ENCODE assay signal across 1 cellular context in genomic region chr19:16542045-16542893, GRCh38.
TF ChIP-seq lines count a peak whose summit lies in the region.

Gene CHERP, minus strand, starts transcription at chr19:16542437. Its CDS starts 59 bp downstream, at chr19:16542378.

TF ChIP-seq in GM12878, 131 proteins besides CTCF, POLR2A, EP300 and RAD21 (continued from another document):
- no peak for TF ChIP-seq ZNF592 (IDR thresholded peaks at IDR 0.05)
- TF ChIP-seq SIX5 (IDR thresholded peaks at IDR 0.05; ENCODE audit: low read depth, low read length, severe bottlenecking) = peak; percentile 54
- TF ChIP-seq ZBED1 (IDR thresholded peaks at IDR 0.05; ENCODE audit: borderline replicate concordance) = peak; percentile 28; the same call in 1 of the 2 replicates
- TF ChIP-seq USF1 (IDR thresholded peaks at IDR 0.05; ENCODE audit: borderline replicate concordance, extremely low read length, insufficient read depth, low read depth, low read length) = no peak
- peak; percentile 65; the same call in 1 of the 2 replicates for TF ChIP-seq TAF1 (IDR thresholded peaks at IDR 0.05; ENCODE audit: borderline replicate concordance, low read depth, low read length)
- TF ChIP-seq STAT1 (conservative IDR thresholded peaks at IDR 0.05) = no peak
- no peak; the same call in 1 of the 2 replicates for TF ChIP-seq TBL1XR1 (IDR thresholded peaks at IDR 0.05; ENCODE audit: low read depth, low read length)
- peak; percentile 56 for TF ChIP-seq E2F8 (IDR thresholded peaks at IDR 0.05; ENCODE audit: low read depth, partially characterized antibody)
- no peak for TF ChIP-seq NR2C1 (IDR thresholded peaks at IDR 0.05)
- TF ChIP-seq CHD2 (IDR thresholded peaks at IDR 0.05; ENCODE audit: borderline replicate concordance, low read depth, low read length) = peak; percentile 96
- TF ChIP-seq RFX5 (IDR thresholded peaks at IDR 0.05; ENCODE audit: low read depth, low read length) = 0 out of 2 replicates have a peak, but pooled peaks have one; percentile 34
- no peak for TF ChIP-seq HDAC6 (IDR thresholded peaks at IDR 0.05; ENCODE audit: unreplicated experiment)
- no peak for TF ChIP-seq CHD1 (IDR thresholded peaks at IDR 0.05; ENCODE audit: low read depth, low read length)
- peak; percentile 90 for TF ChIP-seq GABPA (IDR thresholded peaks at IDR 0.05; ENCODE audit: low read depth)
- peak; percentile 78; the same call in 1 of the 2 replicates for TF ChIP-seq PML (IDR thresholded peaks at IDR 0.05; ENCODE audit: low read length)
- no peak for TF ChIP-seq BCL3 (IDR thresholded peaks at IDR 0.05; ENCODE audit: borderline replicate concordance, insufficient read depth, low read depth, low read length, poor library complexity, severe bottlenecking)
- TF ChIP-seq JUNB (IDR thresholded peaks at IDR 0.05) = no peak
- TF ChIP-seq SREBF1 (IDR thresholded peaks at IDR 0.05; ENCODE audit: low read length) = no peak
- TF ChIP-seq YBX1 (IDR thresholded peaks at IDR 0.05) = no peak
- no peak for TF ChIP-seq EED (IDR thresholded peaks at IDR 0.05; ENCODE audit: low read depth)
- TF ChIP-seq ZNF217 (IDR thresholded peaks at IDR 0.05) = no peak
- TF ChIP-seq E2F4 (IDR thresholded peaks at IDR 0.05; ENCODE audit: low read depth, low read length) = peak; percentile 75
- TF ChIP-seq SRF (IDR thresholded peaks at IDR 0.05; ENCODE audit: low read depth in 2 of 2, low read length in 2 of 2) = peak; percentile 85 to 92
- peak; percentile 68 for TF ChIP-seq ZNF687 (IDR thresholded peaks at IDR 0.05)
- peak; percentile 74; the same call in 1 of the 2 replicates for TF ChIP-seq SMAD5 (IDR thresholded peaks at IDR 0.05; ENCODE audit: low read depth)
- TF ChIP-seq SUPT20H (IDR thresholded peaks at IDR 0.05; ENCODE audit: borderline replicate concordance, control insufficient read depth, low read depth, low read length) = no peak
- no peak for TF ChIP-seq EZH2 (IDR thresholded peaks at IDR 0.05; ENCODE audit: borderline replicate concordance, control insufficient read depth, low read depth, low read length)
- no peak for TF ChIP-seq MYB (IDR thresholded peaks at IDR 0.05; ENCODE audit: borderline replicate concordance, low read depth, low read length)
- no peak for TF ChIP-seq PAX8 (IDR thresholded peaks at IDR 0.05)
